8 cellular contexts compared by ENCODE assay signal in the genomic region with DNA sequence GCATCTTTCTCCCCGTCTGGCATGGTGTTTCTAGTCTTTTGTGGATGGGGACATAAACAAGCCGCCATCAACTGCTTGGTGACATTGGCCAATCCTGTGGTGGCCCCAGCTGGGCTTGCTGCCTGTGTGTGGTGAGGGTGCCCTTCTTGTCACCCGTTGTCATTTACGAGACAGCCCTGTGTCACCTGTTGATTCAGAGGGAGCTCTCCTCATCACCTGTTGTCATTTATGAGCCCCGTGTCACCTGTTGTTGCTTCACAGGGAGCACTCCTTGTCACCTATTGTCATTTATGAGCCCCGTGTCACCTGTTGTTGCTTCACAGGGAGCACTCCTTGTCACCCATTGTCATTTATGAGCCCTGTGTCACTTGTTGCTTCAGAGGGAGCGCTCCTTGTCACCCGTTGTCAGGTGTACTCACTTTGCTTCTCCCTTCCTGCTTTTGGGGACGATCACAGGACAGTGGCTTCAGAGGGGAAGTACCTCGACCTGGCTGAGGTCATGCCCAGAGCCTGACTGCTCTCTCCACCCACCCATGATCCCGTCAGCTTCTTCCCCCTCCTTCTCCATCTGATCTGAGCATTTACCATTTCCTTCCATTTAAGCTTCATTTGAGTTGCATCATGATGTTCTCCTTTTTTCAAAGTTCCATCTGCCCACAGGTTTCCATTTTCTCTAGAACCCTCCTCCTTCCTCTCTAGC.
A peak's percentile ranks its signal among the peaks of the same experiment; 100 is the strongest.
DNase-seq lines count a peak whose midpoint lies in the region; ATAC-seq and TF ChIP-seq lines count a peak whose summit lies in the region.

No MANE protein-coding gene starts in this region.

- ATAC-seq in HG02571 (IDR thresholded peaks at IDR 0.05; ENCODE audit: unreplicated experiment) = peak; percentile 49
- ATAC-seq in stimulated activated effector memory CD8-positive, alpha-beta T cell treated with anti-CD3 and anti-CD28 coated beads, Interleukin-12 subunit alpha, Interleukin-12 subunit beta, amount 100 ng/mL, for 72 hours = peak; percentile 78

- H3K36me3 Mint-ChIP-seq in stimulated activated effector memory CD8-positive, alpha-beta T cell treated with anti-CD3 and anti-CD28 coated beads, Interleukin-12 subunit alpha, Interleukin-12 subunit beta, amount 100 ng/mL, for 72 hours = peaks cover 38% of the 10 kb centered on the region

- no peaks in the 10 kb centered on the region for H3K9me3 Mint-ChIP-seq in stimulated activated effector memory CD8-positive, alpha-beta T cell treated with anti-CD3 and anti-CD28 coated beads, Interleukin-12 subunit alpha, Interleukin-12 subunit beta, amount 100 ng/mL, for 72 hours

- POLR2A ChIA-PET in GM10248 (lab: Yijun Ruan, JAX) = no interaction called here

- peak; percentile 81 for DNase-seq in GM10248 (ENCODE audit: extremely low spot score)
- peak; percentile 88 for DNase-seq in NCI-H1694 treated with DMSO at 0.1 percent for 48 hours (lab: John Stamatoyannopoulos, UW)
- peak; percentile 77 for DNase-seq in activated CD8-positive, alpha-beta memory T cell treated with anti-CD3 and anti-CD28 coated beads for 24 hours
- DNase-seq in islet precursor cell = peak; percentile 50
- DNase-seq in stimulated activated effector memory CD8-positive, alpha-beta T cell treated with anti-CD3 and anti-CD28 coated beads, Interleukin-12 subunit alpha, Interleukin-12 subunit beta, amount 100 ng/mL, for 72 hours (ENCODE audit: low spot score in 2 of 2) = peak; percentile 26 to 66
- no peak for DNase-seq in NK-92 treated with Interleukin-12 subunit alpha and Interleukin-12 subunit beta, amount 100 ng/mL, for 24 hours (lab: John Stamatoyannopoulos, UW)
- no peak for DNase-seq in NCI-H1436 (lab: John Stamatoyannopoulos, UW)

- CTCF ChIA-PET in GM10248 (lab: Yijun Ruan, JAX) = interaction anchor here (1.0 to 1.8 kb wide), 7 partner anchors 24 to 206 kb away, joined by 3 to 13 read pairs (median 3); no protein-coding TSS in a partner anchor

- TF ChIP-seq CTCF in GM10248 (IDR thresholded peaks at IDR 0.05; ENCODE audit: control extremely low read depth, extremely low read depth, low read depth, missing control alignments) = no peak

- peak overlapping the region; percentile 98 for H3K27ac Mint-ChIP-seq in stimulated activated effector memory CD8-positive, alpha-beta T cell treated with anti-CD3 and anti-CD28 coated beads, Interleukin-12 subunit alpha, Interleukin-12 subunit beta, amount 100 ng/mL, for 72 hours

- peak overlapping the region; percentile 96 for H3K4me3 Mint-ChIP-seq in stimulated activated effector memory CD8-positive, alpha-beta T cell treated with anti-CD3 and anti-CD28 coated beads, Interleukin-12 subunit alpha, Interleukin-12 subunit beta, amount 100 ng/mL, for 72 hours

- H3K4me1 Mint-ChIP-seq in stimulated activated effector memory CD8-positive, alpha-beta T cell treated with anti-CD3 and anti-CD28 coated beads, Interleukin-12 subunit alpha, Interleukin-12 subunit beta, amount 100 ng/mL, for 72 hours = peaks cover 78% of the 10 kb centered on the region

Comparison
In these comparisons a context has a peak if more than half of its experiments do, and no peak if none do; other contexts are left out.
1. DNase-seq: peak in GM10248 (single experiment), NCI-H1694 treated with DMSO at 0.1 percent for 48 hours (single experiment), activated CD8-positive, alpha-beta memory T cell treated with anti-CD3 and anti-CD28 coated beads for 24 hours (single experiment), islet precursor cell (single experiment) and stimulated activated effector memory CD8-positive, alpha-beta T cell treated with anti-CD3 and anti-CD28 coated beads, Interleukin-12 subunit alpha, Interleukin-12 subunit beta, amount 100 ng/mL, for 72 hours (2 of 2); none in NK-92 treated with Interleukin-12 subunit alpha and Interleukin-12 subunit beta, amount 100 ng/mL, for 24 hours (single experiment) and NCI-H1436 (single experiment).